Comparison of ENCODE assay signal across 7 cellular contexts in the genomic region with DNA sequence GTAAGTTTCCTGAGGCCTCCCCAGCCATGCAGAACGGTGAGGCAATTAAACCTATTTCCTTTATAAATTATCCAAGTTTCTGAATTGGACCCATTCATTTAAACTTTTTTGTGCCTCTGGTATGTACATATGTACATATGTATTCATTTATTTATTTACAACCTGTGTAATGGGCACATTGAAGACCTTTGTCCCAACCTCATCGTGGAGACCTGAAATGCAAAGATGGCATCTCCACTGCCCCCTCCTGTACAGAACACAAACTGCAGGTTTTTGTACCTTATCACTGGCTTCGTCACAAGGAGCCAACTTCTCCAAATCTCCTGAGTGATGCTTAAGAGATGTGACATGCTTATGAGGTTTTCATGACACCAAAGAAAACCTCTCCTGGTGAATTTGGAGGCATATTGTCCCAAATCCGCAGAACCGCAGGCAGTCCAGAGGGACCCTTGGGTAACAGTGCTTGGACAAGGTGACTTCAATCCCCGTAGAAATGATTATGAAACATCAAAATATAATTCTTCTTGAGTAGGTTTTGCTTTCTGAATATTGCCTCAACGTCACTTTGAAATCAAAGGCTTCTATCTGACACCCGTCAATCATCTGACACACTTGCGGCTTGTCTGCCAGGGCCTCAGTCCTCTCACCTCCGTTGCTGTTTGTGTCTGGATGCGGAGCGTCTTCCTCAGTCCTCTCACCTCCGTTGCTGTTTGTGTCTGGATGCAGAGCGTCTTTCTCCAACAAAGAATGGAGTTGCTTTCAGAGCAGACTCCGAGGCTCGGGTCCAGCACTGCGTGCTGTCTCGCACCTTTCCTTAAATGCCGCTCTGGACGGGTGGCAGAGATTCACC.
DNase-seq lines count a peak whose midpoint lies in the region; ATAC-seq and TF ChIP-seq lines count a peak whose summit lies in the region.

No MANE protein-coding gene starts in this region.

- H3K27me3 Mint-ChIP-seq in mesothelial cell of epicardium (ENCODE audit: low read depth), result peaks cover 43% of the 10 kb centered on the region

- no peaks in the 10 kb centered on the region for H3K36me3 ChIP-seq in GM06990 (ENCODE audit: control insufficient read depth, insufficient read depth, low read length)

- no peak for DNase-seq in GM06990 (ENCODE audit: extremely low read depth, insufficient read length)
- peak; percentile 57 for DNase-seq in activated CD4-positive, alpha-beta T cell treated with anti-CD3 and anti-CD28 coated beads for 48 hours
- DNase-seq in mesothelial cell of epicardium (ENCODE audit: low spot score in 2 of 2, unreplicated experiment in 2 of 2), result no peak
- DNase-seq in pons (ENCODE audit: low spot score), result no peak

- H3K4me1 Mint-ChIP-seq in mesothelial cell of epicardium, result no peaks in the 10 kb centered on the region

- no peak overlapping the region for H3K4me3 Mint-ChIP-seq in mesothelial cell of epicardium

- no peak overlapping the region for H3K27ac Mint-ChIP-seq in mesothelial cell of epicardium

- H3K9me3 Mint-ChIP-seq in mesothelial cell of epicardium, result no peaks in the 10 kb centered on the region

- ATAC-seq in HG03159 (IDR thresholded peaks at IDR 0.05; ENCODE audit: unreplicated experiment), result peak; percentile 62
- ATAC-seq in HG03520 (IDR thresholded peaks at IDR 0.05; ENCODE audit: unreplicated experiment), result no peak
- ATAC-seq in HG03442 (IDR thresholded peaks at IDR 0.05; ENCODE audit: unreplicated experiment), result no peak

- H3K36me3 Mint-ChIP-seq in mesothelial cell of epicardium, result no peaks in the 10 kb centered on the region

- no peak overlapping the region for H3K4me3 ChIP-seq in GM06990 (replicated peaks; ENCODE audit: low read depth, low read length)

- TF ChIP-seq CTCF in GM06990 (IDR thresholded peaks at IDR 0.05; ENCODE audit: insufficient read depth, low read length, poor library complexity, severe bottlenecking) (peak; percentile 62), mesothelial cell of epicardium (IDR thresholded peaks at IDR 0.05; ENCODE audit: unreplicated experiment) (peak; percentile 43)

- no peaks in the 10 kb centered on the region for H3K27me3 ChIP-seq in GM06990 (replicated peaks; ENCODE audit: control insufficient read depth, insufficient read depth, low read length)
